Comparison of ENCODE assay signal across 27 cellular contexts in the genomic region with DNA sequence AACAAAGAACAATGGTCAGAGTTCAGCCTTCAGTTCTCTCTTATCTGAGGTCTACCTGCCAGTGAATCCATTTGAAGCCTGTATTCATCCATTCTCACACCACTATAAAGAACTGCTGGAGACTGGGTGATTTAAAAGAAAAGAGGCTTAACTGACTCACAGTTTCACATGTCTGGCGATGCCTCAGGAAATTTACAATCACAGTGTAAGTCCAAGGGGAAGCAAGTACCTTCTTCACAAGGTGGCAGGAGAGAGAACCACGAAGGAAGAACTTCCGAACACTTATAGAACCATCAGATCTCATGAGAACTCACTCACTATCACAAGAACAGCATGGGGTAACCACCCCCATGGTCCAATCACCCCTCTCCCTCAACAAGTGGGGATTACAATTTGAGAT.
"Had no signal": no experiment of that assay in that cellular context is flagged by ENCODE, and none has a peak within 500 bp of the region (broad histone marks: within the 10 kb centered on the region; RNA-seq: fewer than 3 reads in every experiment).

No MANE protein-coding gene starts in this region.

- H3K27ac ChIP-seq: lower lobe of right lung, parathyroid adenoma, prostate gland, sigmoid colon, stomach, thyroid gland, vagina had no signal

- H3K36me3 Mint-ChIP-seq: memory B cell; mesothelial cell of epicardium; naive B cell; natural killer cell treated with Interleukin-12 subunit alpha and Interleukin-12 subunit beta and Interleukin-15 and Interleukin-18, amount 100 ng/mL, for 72 hours; stimulated activated effector memory CD8-positive, alpha-beta T cell treated with anti-CD3 and anti-CD28 coated beads, Interleukin-12 subunit alpha, Interleukin-12 subunit beta, amount 100 ng/mL, for 72 hours had no signal

- H3K79me2 ChIP-seq: parathyroid adenoma had no signal

- H3K9ac ChIP-seq: parathyroid adenoma had no signal

- H3K9me3 Mint-ChIP-seq: dendritic cell treated with granulocyte-macrophage colony-stimulating factor and Interleukin-4, amounts not matched to agents 40 ng/mL and 50 ng/mL, for 4 days; memory B cell; mesothelial cell of epicardium; natural killer cell treated with Interleukin-12 subunit alpha and Interleukin-12 subunit beta and Interleukin-15 and Interleukin-18, amount 100 ng/mL, for 72 hours; neural crest cell; stimulated activated effector memory CD8-positive, alpha-beta T cell treated with anti-CD3 and anti-CD28 coated beads, Interleukin-12 subunit alpha, Interleukin-12 subunit beta, amount 100 ng/mL, for 72 hours had no signal

- FAIRE-seq: colon, endometrium, frontal cortex, keratinocyte had no signal

- H3K4me1 ChIP-seq: lower lobe of right lung, parathyroid adenoma, prostate gland, sigmoid colon, stomach, thyroid gland, vagina had no signal

- H3K9me3 ChIP-seq: lower lobe of right lung, prostate gland, sigmoid colon, stomach, thyroid gland, vagina had no signal

- H3K27ac Mint-ChIP-seq: dendritic cell treated with granulocyte-macrophage colony-stimulating factor and Interleukin-4, amounts not matched to agents 40 ng/mL and 50 ng/mL, for 4 days; memory B cell; mesothelial cell of epicardium; naive B cell; natural killer cell treated with Interleukin-12 subunit alpha and Interleukin-12 subunit beta and Interleukin-15 and Interleukin-18, amount 100 ng/mL, for 72 hours; stimulated activated effector memory CD8-positive, alpha-beta T cell treated with anti-CD3 and anti-CD28 coated beads, Interleukin-12 subunit alpha, Interleukin-12 subunit beta, amount 100 ng/mL, for 72 hours had no signal

- H3K27me3 Mint-ChIP-seq: dendritic cell treated with granulocyte-macrophage colony-stimulating factor and Interleukin-4, amounts not matched to agents 40 ng/mL and 50 ng/mL, for 4 days had no signal

- H2AFZ ChIP-seq: parathyroid adenoma had no signal

- H3K4me3 ChIP-seq: lower lobe of right lung, mucosa of descending colon, prostate gland, sigmoid colon, stomach, thyroid gland, vagina had no signal

- H3K27me3 ChIP-seq: sigmoid colon, stomach, thyroid gland, vagina had no signal

- H3K36me3 ChIP-seq: lower lobe of right lung, prostate gland, sigmoid colon, stomach, thyroid gland, vagina had no signal

- H3K4me1 Mint-ChIP-seq: memory B cell; mesothelial cell of epicardium; naive B cell; neural crest cell; stimulated activated effector memory CD8-positive, alpha-beta T cell treated with anti-CD3 and anti-CD28 coated beads, Interleukin-12 subunit alpha, Interleukin-12 subunit beta, amount 100 ng/mL, for 72 hours had no signal

- DNase-seq: effector memory CD4-positive, alpha-beta T cell; head of caudate nucleus; left ventricle myocardium superior; lower lobe of right lung; mucosa of descending colon; naive B cell; right cardiac atrium; sigmoid colon; stimulated activated CD4-positive, alpha-beta T cell treated with anti-CD3 and anti-CD28 coated beads, Interleukin-2, amount 100 ng/mL, for 24 hours; stimulated activated CD4-positive, alpha-beta T cell treated with anti-CD3 and anti-CD28 coated beads, Interleukin-4, amount 100 ng/mL, for 24 hours; stimulated activated naive CD4-positive, alpha-beta T cell treated with Interleukin-2 at 50 U/mL for 16 hours; stomach; thyroid gland; trophoblast cell had no signal

- H3K4me3 Mint-ChIP-seq: dendritic cell treated with granulocyte-macrophage colony-stimulating factor and Interleukin-4, amounts not matched to agents 40 ng/mL and 50 ng/mL, for 4 days; memory B cell; mesothelial cell of epicardium; naive B cell; natural killer cell treated with Interleukin-12 subunit alpha and Interleukin-12 subunit beta and Interleukin-15 and Interleukin-18, amount 100 ng/mL, for 72 hours; neural crest cell; stimulated activated effector memory CD8-positive, alpha-beta T cell treated with anti-CD3 and anti-CD28 coated beads, Interleukin-12 subunit alpha, Interleukin-12 subunit beta, amount 100 ng/mL, for 72 hours had no signal
